In the genomic region with DNA sequence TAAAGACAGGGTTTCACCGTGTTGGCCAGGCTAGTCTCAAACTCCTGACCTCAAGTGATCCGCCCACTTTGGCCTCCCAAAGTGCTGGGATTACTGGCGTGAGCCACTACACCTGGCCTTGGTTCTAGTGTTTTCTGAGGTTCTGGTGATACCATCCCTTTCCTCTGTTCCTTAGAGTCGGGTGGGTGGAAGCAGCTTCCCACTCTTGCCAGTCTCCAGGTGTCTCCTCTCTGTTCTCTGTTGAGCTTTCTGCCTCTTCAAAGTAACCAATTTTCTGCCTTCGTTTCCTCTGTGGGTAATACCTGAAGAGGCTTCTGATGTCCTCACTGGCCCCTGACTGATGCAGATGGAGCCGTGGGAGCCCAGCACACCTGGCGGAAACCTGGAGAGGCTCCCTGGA, we compare ENCODE assay signal across 8 cellular contexts. TPM values are rescaled to one million over a fixed set of nuclear protein-coding genes. Genes with fewer than 3 reads are reported as not detected.
"Had no signal": no experiment of that assay in that cellular context is flagged by ENCODE, and none has a peak within 500 bp of the region (broad histone marks: within the 10 kb centered on the region; RNA-seq: fewer than 3 reads in every experiment).

No MANE protein-coding gene starts in this region.

- ATAC-seq: GM12878 had no signal

- H3K4me3 ChIP-seq: GM12878 had no signal

- FAIRE-seq: G401.6, GM12878, GM12891, GM12892, GM18507, GM19239 had no signal

- DNase-seq: GDM1, GF-D8 had no signal

RNA-seq across cellular contexts. Expression of gene LHX5, which starts 53.4 kb away (rescaled TPM):
- total RNA-seq: GM12878 had no signal
